21 cellular contexts compared by ENCODE assay signal in genomic region chr18:74906189-74906588, GRCh38.
DNase-seq lines count a peak whose midpoint lies in the region; TF ChIP-seq lines count a peak whose summit lies in the region.
"Had no signal": no experiment of that assay in that cellular context is flagged by ENCODE, and none has a peak within 500 bp of the region (broad histone marks: within the 10 kb centered on the region; RNA-seq: fewer than 3 reads in every experiment).

No MANE protein-coding gene starts in this region.

- DNase-seq in NCI-H1092 (lab: John Stamatoyannopoulos, UW), result peak; percentile 15
- DNase-seq in PC-9, result peak; percentile 9 to 67
- peak; percentile 11 to 66 for DNase-seq in fibroblast of lung (ENCODE audit: low read depth in 2 of 2)
- DNase-seq in skeletal muscle cell (ENCODE audit: low read depth), result peak; percentile 41
- no peak for DNase-seq in COLO668 (lab: John Stamatoyannopoulos, UW; ENCODE audit: unreplicated experiment)
- no peak for DNase-seq in activated CD4-positive, alpha-beta T cell treated with anti-CD3 and anti-CD28 coated beads, Interleukin-2, amount 50 U/mL, for 4 hours
- DNase-seq in activated CD4-positive, alpha-beta T cell treated with anti-CD3 and anti-CD28 coated beads for 1 hour, result no peak
- no peak for DNase-seq in activated gamma-delta T cell treated with Interleukin-2 at 50 U/mL for 16 hours
- DNase-seq: activated CD4-positive, alpha-beta T cell treated with anti-CD3 and anti-CD28 coated beads for 36 hours; activated naive CD4-positive, alpha-beta T cell treated with Interleukin-2 at 50 U/mL for 16 hours; BE2C; erythroblast; H9; KG1; NCI-H1048; nephron progenitor cell; stimulated activated CD4-positive, alpha-beta T cell treated with anti-CD3 and anti-CD28 coated beads, Interleukin-12 subunit alpha, Interleukin-12 subunit beta, amount 100 ng/mL, for 4 hours; stimulated activated naive CD4-positive, alpha-beta T cell; T-helper 9 cell had no signal

- no peaks in the 10 kb centered on the region for H3K36me3 ChIP-seq in PC-9 (ENCODE audit: low read depth)
- no peaks in the 10 kb centered on the region for H3K36me3 ChIP-seq in fibroblast of lung (ENCODE audit: control insufficient read depth, insufficient read depth, low read length)
- H3K36me3 ChIP-seq: BE2C, prostate gland had no signal

- CTCF ChIA-PET in PC-9 (lab: Charles Lee), result no interaction called here

- BruUV-seq in PC-9 (replicated peaks; lab: Mats Ljungman, UMichigan), result no TSS peak

- H3K4me2 ChIP-seq in PC-9 (no peak overlapping the region), fibroblast of lung (ENCODE audit: extremely low read depth, insufficient read depth, low read length) (no peak overlapping the region)

- H3K27me3 ChIP-seq in PC-9 (ENCODE audit: insufficient read depth, low read depth) (no peaks in the 10 kb centered on the region), fibroblast of lung (ENCODE audit: control insufficient read depth, insufficient read depth, low read length) (no peaks in the 10 kb centered on the region)
- H3K27me3 ChIP-seq: BE2C, tibial nerve had no signal

- no peak overlapping the region for H2AFZ ChIP-seq in PC-9
- H2AFZ ChIP-seq in fibroblast of lung (ENCODE audit: low read length), result no peak overlapping the region

- no peak overlapping the region for H3K27ac ChIP-seq in PC-9
- no peak overlapping the region for H3K27ac ChIP-seq in fibroblast of lung (ENCODE audit: insufficient read depth, low read length)
- H3K27ac ChIP-seq: prostate gland, tibial nerve had no signal

- H3K4me1 ChIP-seq in PC-9 (replicated peaks; ENCODE audit: insufficient read depth) (no peaks in the 10 kb centered on the region; the same call in 1 of the 2 replicates), fibroblast of lung (ENCODE audit: control insufficient read depth, extremely low read depth, insufficient read depth, low read length) (no peaks in the 10 kb centered on the region)
- H3K4me1 ChIP-seq: BE2C, prostate gland, tibial nerve had no signal

- TF ChIP-seq CTCF in PC-9 (conservative IDR thresholded peaks at IDR 0.05), result no peak
- no peak for TF ChIP-seq CTCF in fibroblast of lung (conservative IDR thresholded peaks at IDR 0.05 in 1 of 2, IDR thresholded peaks at IDR 0.05 in 1 of 2; ENCODE audit: low read depth in 1 of 2, low read length in 2 of 2)

- H3K4me3 ChIP-seq in PC-9 (no peak overlapping the region), fibroblast of lung (replicated peaks in 1 of 4; ENCODE audit: control extremely low read depth in 1 of 4, insufficient read depth in 1 of 4, low read depth in 3 of 4, low read length in 4 of 4) (no peak overlapping the region), skeletal muscle cell (ENCODE audit: low read depth, low read length) (peak overlapping the region; percentile 20)
- H3K4me3 ChIP-seq: prostate gland, tibial nerve had no signal

- H3K9me3 ChIP-seq in PC-9 (ENCODE audit: insufficient read depth, low read depth) (no peaks in the 10 kb centered on the region), fibroblast of lung (ENCODE audit: control insufficient read depth, insufficient read depth, low read depth, low read length) (no peaks in the 10 kb centered on the region)
- H3K9me3 ChIP-seq: BE2C, prostate gland, tibial nerve had no signal

- H3K9ac ChIP-seq in fibroblast of lung (ENCODE audit: insufficient read depth, low read length), result no peak overlapping the region

- H3K79me2 ChIP-seq in PC-9 (ENCODE audit: low read depth) (no peaks in the 10 kb centered on the region), fibroblast of lung (ENCODE audit: control insufficient read depth, insufficient read depth, low read length) (no peaks in the 10 kb centered on the region)

- intact Hi-C loops in PC-9 (cut with micrococcal nuclease; ENCODE audit: unreplicated experiment), result no loop called here

- POLR2A ChIA-PET in PC-9 (lab: Charles Lee; ENCODE audit: unreplicated experiment), result no interaction called here

- no peaks in the 10 kb centered on the region for H3F3A ChIP-seq in PC-9 (ENCODE audit: insufficient read depth, low read depth)

- no peaks in the 10 kb centered on the region for H3K9me2 ChIP-seq in PC-9 (ENCODE audit: insufficient read depth)

- no peaks in the 10 kb centered on the region for H4K20me1 ChIP-seq in PC-9 (ENCODE audit: insufficient read depth)
- H4K20me1 ChIP-seq in fibroblast of lung (ENCODE audit: control insufficient read depth, extremely low read depth, insufficient read depth, low read length), result no peaks in the 10 kb centered on the region

Comparison
In these comparisons a context has a peak if more than half of its experiments do, and no peak if none do; other contexts are left out.
1. DNase-seq: peak in NCI-H1092 (single experiment), PC-9 (2 of 2), fibroblast of lung (2 of 2) and skeletal muscle cell (single experiment); none in COLO668 (single experiment), activated CD4-positive, alpha-beta T cell treated with anti-CD3 and anti-CD28 coated beads, Interleukin-2, amount 50 U/mL, for 4 hours (0 of 2), activated CD4-positive, alpha-beta T cell treated with anti-CD3 and anti-CD28 coated beads for 1 hour (single experiment) and activated gamma-delta T cell treated with Interleukin-2 at 50 U/mL for 16 hours (single experiment).